ENCODE assay signal across 16 cellular contexts in the genomic region with DNA sequence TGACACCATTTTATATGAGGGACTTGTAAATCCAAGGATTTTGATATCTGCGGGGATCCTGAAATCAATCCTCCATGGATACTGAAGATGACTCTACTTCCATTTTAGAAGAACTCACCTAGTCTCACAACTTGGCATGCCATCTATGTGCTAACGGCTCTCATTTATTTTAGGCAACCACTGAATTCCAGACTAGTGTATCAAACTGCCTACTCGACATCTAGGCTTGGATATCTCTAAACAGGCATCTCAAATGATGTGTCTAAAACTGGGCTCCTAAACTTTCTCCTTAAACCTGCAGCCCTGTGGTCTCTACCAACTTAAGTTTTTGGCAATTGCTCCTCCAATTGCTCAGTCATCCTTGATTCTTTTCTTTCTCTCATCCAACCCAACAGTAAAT. TPM values are rescaled to one million over a fixed set of nuclear protein-coding genes. Genes with fewer than 3 reads are reported as not detected.
DNase-seq lines count a peak whose midpoint lies in the region; ATAC-seq and TF ChIP-seq lines count a peak whose summit lies in the region.
"Had no signal": no experiment of that assay in that cellular context is flagged by ENCODE, and none has a peak within 500 bp of the region (broad histone marks: within the 10 kb centered on the region; RNA-seq: fewer than 3 reads in every experiment).

No MANE protein-coding gene starts in this region.

- no peaks in the 10 kb centered on the region for H3K79me2 ChIP-seq in PC-3 (ENCODE audit: low read length)

- H3K9me3 ChIP-seq in PC-3 (ENCODE audit: low read length) = no peaks in the 10 kb centered on the region
- H3K9me3 ChIP-seq: MG63 had no signal

- H3F3A ChIP-seq in PC-3 (ENCODE audit: low read length, unreplicated experiment) = peaks cover 4% of the 10 kb centered on the region

- peaks cover 31% of the 10 kb centered on the region for H3K4me1 ChIP-seq in PC-3 (ENCODE audit: insufficient read depth, low read length)

- no TSS peak for BruUV-seq in PC-3 (replicated peaks; lab: Mats Ljungman, UMichigan)

- no peak overlapping the region for H3K4me3 ChIP-seq in PC-3 (ENCODE audit: low read length)
- H3K4me3 ChIP-seq: MG63 had no signal

- intact Hi-C loops in PC-3 (cut with micrococcal nuclease) = no loop called here

- no peak overlapping the region for H3K4me2 ChIP-seq in PC-3 (ENCODE audit: low read length)

- POLR2A ChIA-PET in PC-3 (lab: Charles Lee; ENCODE audit: unreplicated experiment) = no interaction called here

- peak; percentile 10 for DNase-seq in A172 (ENCODE audit: low spot score)
- peak; percentile 53 for DNase-seq in EH (ENCODE audit: low read depth)
- peak; percentile 41 for DNase-seq in PC-3
- DNase-seq in fibroblast of peridontal ligament (ENCODE audit: extremely low read depth) = peak; percentile 13
- DNase-seq in activated naive CD4-positive, alpha-beta T cell treated with Interleukin-2 at 50 U/mL for 16 hours = no peak
- no peak for DNase-seq in NK-92 treated with Interleukin-12 subunit alpha and Interleukin-12 subunit beta, amount 100 ng/mL, for 24 hours (lab: John Stamatoyannopoulos, UW)
- DNase-seq in stimulated activated CD4-positive, alpha-beta T cell treated with anti-CD3 and anti-CD28 coated beads, Interleukin-12 subunit alpha, Interleukin-12 subunit beta, amount 100 ng/mL, for 4 hours = no peak
- DNase-seq in NCI-H774 (lab: John Stamatoyannopoulos, UW) = no peak
- DNase-seq: KBM-7, MG63, NCI-H1105, NCI-H187, NCI-H446 treated with DMSO at 0.1 percent for 48 hours, NCI-H748 treated with DMSO at 0.1 percent for 48 hours, SHP77 had no signal

- no peaks in the 10 kb centered on the region for H3K9me2 ChIP-seq in PC-3 (replicated peaks; ENCODE audit: low read length)

- no peak overlapping the region for H3K9ac ChIP-seq in PC-3 (ENCODE audit: low read length)

- no peak for TF ChIP-seq CTCF in PC-3 (conservative IDR thresholded peaks at IDR 0.05; ENCODE audit: low read depth, low read length)

- H4K20me1 ChIP-seq in PC-3 (ENCODE audit: low read length) = no peaks in the 10 kb centered on the region

- CTCF ChIA-PET in PC-3 (lab: Charles Lee) = no interaction called here

- peaks cover 17% of the 10 kb centered on the region; the same call in 1 of the 2 replicates for H3K36me3 ChIP-seq in PC-3 (ENCODE audit: low read depth, low read length)

- H2AFZ ChIP-seq in PC-3 (ENCODE audit: low read length) = no peak overlapping the region

- no peaks in the 10 kb centered on the region for H3K27me3 ChIP-seq in PC-3 (ENCODE audit: low read length)
- H3K27me3 ChIP-seq: MG63 had no signal

- H3K27ac ChIP-seq in PC-3 (ENCODE audit: low read length) = no peak overlapping the region

- ATAC-seq in PC-3 = no peak
- ATAC-seq: HCT116 had no signal

RNA-seq across cellular contexts. Expression of a gene that starts 31.2 kb away (rescaled TPM):
- total RNA-seq in A172 (2014; rRNA removed; shearing (Covaris generic)) = 318 and 354 TPM in 2 replicates
- 302 and 361 TPM in 2 replicates for total RNA-seq in PC-3 (2014; rRNA removed)

Comparison
In these comparisons a context has a peak if more than half of its experiments do, and no peak if none do; other contexts are left out.
1. DNase-seq: peak in A172 (single experiment), EH (single experiment), PC-3 (single experiment) and fibroblast of peridontal ligament (single experiment); none in activated naive CD4-positive, alpha-beta T cell treated with Interleukin-2 at 50 U/mL for 16 hours (single experiment), NK-92 treated with Interleukin-12 subunit alpha and Interleukin-12 subunit beta, amount 100 ng/mL, for 24 hours (single experiment), stimulated activated CD4-positive, alpha-beta T cell treated with anti-CD3 and anti-CD28 coated beads, Interleukin-12 subunit alpha, Interleukin-12 subunit beta, amount 100 ng/mL, for 4 hours (single experiment) and NCI-H774 (single experiment).